15 cellular contexts compared by ENCODE assay signal in genomic region chr2:207312006-207312356, GRCh38.
DNase-seq lines count a peak whose midpoint lies in the region; ATAC-seq and TF ChIP-seq lines count a peak whose summit lies in the region.
"Had no signal": no experiment of that assay in that cellular context is flagged by ENCODE, and none has a peak within 500 bp of the region (broad histone marks: within the 10 kb centered on the region; RNA-seq: fewer than 3 reads in every experiment).

No MANE protein-coding gene starts in this region.

- H3K9me3 ChIP-seq in mammary epithelial cell (replicated peaks; ENCODE audit: insufficient read depth, low read length) (no peaks in the 10 kb centered on the region), A673 (ENCODE audit: low read depth, low read length, poor library complexity, severe bottlenecking) (no peaks in the 10 kb centered on the region)

- dilution Hi-C loops in mammary epithelial cell (cut with HindIII; ENCODE audit: low sequenced_read_pairs) = no loop called here

- H3K36me3 ChIP-seq in mammary epithelial cell (ENCODE audit: insufficient read depth, low read length) = no peaks in the 10 kb centered on the region
- no peaks in the 10 kb centered on the region for H3K36me3 ChIP-seq in A673 (ENCODE audit: insufficient read depth, low read length, poor library complexity, severe bottlenecking)

- H3K4me3 ChIP-seq in mammary epithelial cell (replicated peaks in 1 of 3; ENCODE audit: insufficient read depth in 1 of 3, low read depth in 2 of 3, low read length in 3 of 3) (no peak overlapping the region), A673 (ENCODE audit: low read depth, low read length, poor library complexity, severe bottlenecking) (no peak overlapping the region)

- no peak overlapping the region for H3K4me2 ChIP-seq in mammary epithelial cell (ENCODE audit: insufficient read depth, low read depth, low read length)

- intact Hi-C loops in activated CD4-positive, alpha-beta T cell treated with anti-CD3 and anti-CD28 coated beads for 36 hours (cut with DNase I, micrococcal nuclease) = loop anchor here in 1 of 2 experiments (5.0 kb wide), 1 partner anchor 145 kb away; the partner anchor contains the start of gene KLF7
- intact Hi-C loops in mammary epithelial cell (cut with micrococcal nuclease) (no loop called here), A673 (cut with micrococcal nuclease; ENCODE audit: unreplicated experiment) (no loop called here), Calu3 (cut with micrococcal nuclease; ENCODE audit: unreplicated experiment) (no loop called here)

- H3K9ac ChIP-seq in mammary epithelial cell (ENCODE audit: insufficient read depth, low read length) = no peak overlapping the region

- H4K20me1 ChIP-seq in mammary epithelial cell (ENCODE audit: insufficient read depth, low read length) = no peaks in the 10 kb centered on the region

- BruUV-seq in mammary epithelial cell (replicated peaks; lab: Mats Ljungman, UMichigan) (TSS peak; percentile 95), A673 (replicated peaks; lab: Mats Ljungman, UMichigan) (no TSS peak), Calu3 (replicated peaks; lab: Mats Ljungman, UMichigan) (no TSS peak)

- no peak for ATAC-seq in activated CD4-positive, alpha-beta T cell treated with anti-CD3 and anti-CD28 coated beads for 36 hours

- POLR2A ChIA-PET in activated CD4-positive, alpha-beta T cell treated with anti-CD3 and anti-CD28 coated beads for 36 hours (lab: Charles Lee) = interaction anchor here (1.0 kb wide), 1 partner anchor 19 kb away, joined by 3 read pairs; no protein-coding TSS in a partner anchor
- POLR2A ChIA-PET in A673 (lab: Charles Lee; ENCODE audit: low non-redundant PET) = no interaction called here

- TF ChIP-seq CTCF in mammary epithelial cell (conservative IDR thresholded peaks at IDR 0.05 in 1 of 2, IDR thresholded peaks at IDR 0.05 in 1 of 2; ENCODE audit: extremely low read depth in 1 of 2, insufficient read depth in 1 of 2, low read depth in 1 of 2, low read length in 2 of 2) (no peak), neural crest cell (conservative IDR thresholded peaks at IDR 0.05) (no peak), A673 (conservative IDR thresholded peaks at IDR 0.05; ENCODE audit: low read depth, low read length) (no peak), Calu3 (IDR thresholded peaks at IDR 0.05; ENCODE audit: unreplicated experiment) (no peak)

- peaks cover 23% of the 10 kb centered on the region for H3K4me1 ChIP-seq in mammary epithelial cell (ENCODE audit: insufficient read depth, low read length)
- H3K4me1 ChIP-seq in A673 (ENCODE audit: insufficient read depth, low read length, poor library complexity, severe bottlenecking) = no peaks in the 10 kb centered on the region

- H3K79me2 ChIP-seq in mammary epithelial cell (ENCODE audit: insufficient read depth, low read length) = no peaks in the 10 kb centered on the region

- H3K27ac ChIP-seq in mammary epithelial cell (ENCODE audit: insufficient read depth, low read depth, low read length) (peak overlapping the region; percentile 46), A673 (ENCODE audit: low read depth, low read length, poor library complexity, severe bottlenecking) (no peak overlapping the region)

- no peaks in the 10 kb centered on the region for H3K27me3 Mint-ChIP-seq in activated CD4-positive, alpha-beta T cell treated with anti-CD3 and anti-CD28 coated beads for 36 hours
- no peaks in the 10 kb centered on the region for H3K27me3 Mint-ChIP-seq in neural crest cell (ENCODE audit: low read depth)
- no peaks in the 10 kb centered on the region for H3K27me3 Mint-ChIP-seq in Calu3 (ENCODE audit: unreplicated experiment)
- H3K27me3 Mint-ChIP-seq: CD4-positive, alpha-beta T cell; stimulated activated memory B cell treated with anti-CD40 and anti-IgM and Interleukin-4, amounts not matched to agents 10 μg/mL and 1 μg/mL and 100 μg/mL, for 72 hours had no signal

- peak overlapping the region; percentile 14 for H2AFZ ChIP-seq in mammary epithelial cell (ENCODE audit: low read depth, low read length)

- no peaks in the 10 kb centered on the region for H3K9me3 Mint-ChIP-seq in activated CD4-positive, alpha-beta T cell treated with anti-CD3 and anti-CD28 coated beads for 36 hours (ENCODE audit: low read depth)
- H3K9me3 Mint-ChIP-seq in neural crest cell (no peaks in the 10 kb centered on the region), Calu3 (ENCODE audit: low read depth, unreplicated experiment) (no peaks in the 10 kb centered on the region)
- H3K9me3 Mint-ChIP-seq: CD4-positive, alpha-beta T cell; H9; stimulated activated memory B cell treated with anti-CD40 and anti-IgM and Interleukin-4, amounts not matched to agents 10 μg/mL and 1 μg/mL and 100 μg/mL, for 72 hours had no signal

- CTCF ChIA-PET in activated CD4-positive, alpha-beta T cell treated with anti-CD3 and anti-CD28 coated beads for 36 hours (lab: Charles Lee) = interaction anchor here (0.7 kb wide), 1 partner anchor 23 kb away, joined by 3 read pairs; no protein-coding TSS in a partner anchor
- CTCF ChIA-PET in mammary epithelial cell (lab: Charles Lee; ENCODE audit: low non-redundant PET) = no interaction called here
- CTCF ChIA-PET in A673 (lab: Charles Lee) = no interaction called here
- CTCF ChIA-PET in Calu3 (lab: Charles Lee) = no interaction called here

- in situ Hi-C loops in mammary epithelial cell (cut with MboI; ENCODE audit: low sequenced_read_pairs in 2 of 2) = no loop called here

- H3K36me3 Mint-ChIP-seq in activated CD4-positive, alpha-beta T cell treated with anti-CD3 and anti-CD28 coated beads for 36 hours (ENCODE audit: low read depth) = peaks cover 3% of the 10 kb centered on the region
- H3K36me3 Mint-ChIP-seq in neural crest cell (ENCODE audit: low read depth) = no peaks in the 10 kb centered on the region
- H3K36me3 Mint-ChIP-seq in Calu3 (ENCODE audit: insufficient read depth, unreplicated experiment) = no peaks in the 10 kb centered on the region
- H3K36me3 Mint-ChIP-seq: stimulated activated memory B cell treated with anti-CD40 and anti-IgM and Interleukin-4, amounts not matched to agents 10 μg/mL and 1 μg/mL and 100 μg/mL, for 72 hours had no signal

- no peak overlapping the region for H3K4me3 Mint-ChIP-seq in activated CD4-positive, alpha-beta T cell treated with anti-CD3 and anti-CD28 coated beads for 36 hours
- H3K4me3 Mint-ChIP-seq in neural crest cell (no peak overlapping the region), Calu3 (ENCODE audit: low read depth, unreplicated experiment) (no peak overlapping the region)
- H3K4me3 Mint-ChIP-seq: CD4-positive, alpha-beta T cell; H9; stimulated activated memory B cell treated with anti-CD40 and anti-IgM and Interleukin-4, amounts not matched to agents 10 μg/mL and 1 μg/mL and 100 μg/mL, for 72 hours had no signal

- no peaks in the 10 kb centered on the region for H3K27me3 ChIP-seq in mammary epithelial cell (ENCODE audit: insufficient read depth, low read length)
- no peaks in the 10 kb centered on the region for H3K27me3 ChIP-seq in A673 (replicated peaks; ENCODE audit: insufficient read depth, low read depth, low read length, poor library complexity)

- H3K27ac Mint-ChIP-seq in activated CD4-positive, alpha-beta T cell treated with anti-CD3 and anti-CD28 coated beads for 36 hours = peak overlapping the region; percentile 96
- peak overlapping the region; percentile 17 for H3K27ac Mint-ChIP-seq in neural crest cell (ENCODE audit: unreplicated experiment)
- H3K27ac Mint-ChIP-seq in Calu3 (ENCODE audit: unreplicated experiment) = no peak overlapping the region
- H3K27ac Mint-ChIP-seq: CD4-positive, alpha-beta T cell; progenitor cell of endocrine pancreas had no signal

- no peak for DNase-seq in activated CD4-positive, alpha-beta T cell treated with anti-CD3 and anti-CD28 coated beads for 36 hours
- no peak for DNase-seq in activated CD4-positive, alpha-beta T cell treated with anti-CD3 and anti-CD28 coated beads for 1 hour
- DNase-seq in LHCN-M2 (ENCODE audit: low read depth) (peak; percentile 29), mammary epithelial cell (no peak), neural crest cell (ENCODE audit: low read depth, low spot score) (no peak), CD1c-positive myeloid dendritic cell (ENCODE audit: extremely low spot score) (no peak), A673 (ENCODE audit: low spot score) (no peak), Calu3 (no peak)
- DNase-seq: activated CD4-positive, CD25-positive, alpha-beta regulatory T cell treated with anti-CD3 and anti-CD28 coated beads, Interleukin-2, amount 50 U/mL, for 72 hours; CD4-positive, alpha-beta T cell; DMS79 treated with DMSO at 0.1 percent for 48 hours; H9; NCI-H2081 had no signal

- H3K4me1 Mint-ChIP-seq in activated CD4-positive, alpha-beta T cell treated with anti-CD3 and anti-CD28 coated beads for 36 hours = peaks cover 37% of the 10 kb centered on the region
- H3K4me1 Mint-ChIP-seq in neural crest cell = peaks cover 18% of the 10 kb centered on the region
- no peaks in the 10 kb centered on the region for H3K4me1 Mint-ChIP-seq in Calu3 (ENCODE audit: low read depth, unreplicated experiment)
